8 cellular contexts compared by ENCODE assay signal in the genomic region with DNA sequence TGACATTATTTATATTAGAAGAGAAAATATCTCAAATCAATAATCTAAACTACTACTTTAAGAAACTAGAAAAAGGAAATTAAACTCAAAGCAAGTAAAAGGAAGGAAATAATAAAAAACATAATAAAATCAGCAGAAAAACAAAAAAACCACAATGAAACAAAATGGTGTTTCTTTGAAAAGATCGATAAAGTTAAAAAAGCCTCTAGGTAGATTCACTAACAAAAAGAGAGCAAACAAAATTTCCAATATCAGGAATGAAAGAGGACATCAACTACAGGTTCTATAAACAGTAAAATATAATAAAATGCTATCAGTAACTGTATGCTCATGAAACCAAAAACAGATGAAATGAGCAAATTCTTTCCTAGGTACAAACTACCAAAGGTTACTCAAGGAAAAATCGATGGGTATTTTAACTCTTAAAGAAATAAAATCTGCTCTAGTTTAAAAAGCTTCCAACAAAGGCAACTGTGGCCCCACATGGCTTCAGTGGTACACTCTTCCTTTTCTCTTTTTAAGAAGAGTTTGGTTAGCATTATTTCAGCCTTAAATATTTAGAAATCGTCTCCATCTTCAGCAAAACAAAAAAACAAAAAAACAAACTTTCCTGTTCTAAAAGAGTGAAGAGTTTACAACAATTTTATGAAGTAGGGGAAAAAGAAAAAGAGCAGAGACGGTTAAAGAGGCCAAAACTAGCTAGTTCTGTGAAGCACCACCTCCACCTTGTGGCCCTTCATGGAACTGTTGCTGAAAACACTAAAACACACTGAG.
DNase-seq lines count a peak whose midpoint lies in the region; ATAC-seq lines count a peak whose summit lies in the region.

No MANE protein-coding gene starts in this region.

- H3K4me1 ChIP-seq in mesendoderm (ENCODE audit: control insufficient read depth, low read depth, low read length): no peaks in the 10 kb centered on the region

- H3K4me3 Mint-ChIP-seq in activated CD4-positive, alpha-beta memory T cell treated with anti-CD3 and anti-CD28 coated beads, Interleukin-2, amount 10 ng/mL, durations not matched to agents 7 days and 5 days: no peak overlapping the region

- no peak overlapping the region for H2BK5ac ChIP-seq in mesendoderm (ENCODE audit: low read length)

- H3K36me3 ChIP-seq in mesendoderm (ENCODE audit: control insufficient read depth, insufficient read depth, low read length): no peaks in the 10 kb centered on the region

- H3K27me3 ChIP-seq in mesendoderm (ENCODE audit: insufficient read depth, low read length, poor library complexity): no peaks in the 10 kb centered on the region

- H2AK5ac ChIP-seq in mesendoderm (ENCODE audit: low read length): no peak overlapping the region

- H4K5ac ChIP-seq in mesendoderm (ENCODE audit: low read length): no peak overlapping the region

- DNase-seq in AML-193 (lab: John Stamatoyannopoulos, UW) (peak; percentile 78 to 82), H4 (ENCODE audit: low spot score) (peak; percentile 54), NCI-H774 (lab: John Stamatoyannopoulos, UW) (peak; percentile 37), mesendoderm (peak; percentile 67)
- DNase-seq in activated CD4-positive, alpha-beta memory T cell treated with anti-CD3 and anti-CD28 coated beads, Interleukin-2, amount 10 ng/mL, durations not matched to agents 7 days and 5 days: peak; percentile 76
- DNase-seq in effector CD8-positive, alpha-beta T cell (lab: John Stamatoyannopoulos, UW): peak; percentile 51
- peak; percentile 41 to 55 for DNase-seq in stimulated activated CD8-positive, alpha-beta memory T cell treated with anti-CD3 and anti-CD28 coated beads, Interleukin-7, amount 100 ng/mL, for 1 hour (ENCODE audit: low read depth in 2 of 2)

- no peak overlapping the region for H4K8ac ChIP-seq in mesendoderm (ENCODE audit: low read depth, low read length)

- H3K27me3 Mint-ChIP-seq in activated CD4-positive, alpha-beta memory T cell treated with anti-CD3 and anti-CD28 coated beads, Interleukin-2, amount 10 ng/mL, durations not matched to agents 7 days and 5 days: no peaks in the 10 kb centered on the region

- no peak overlapping the region for H3K4me2 ChIP-seq in mesendoderm (ENCODE audit: low read length)

- peak overlapping the region; percentile 0 for H3K27ac Mint-ChIP-seq in activated CD4-positive, alpha-beta memory T cell treated with anti-CD3 and anti-CD28 coated beads, Interleukin-2, amount 10 ng/mL, durations not matched to agents 7 days and 5 days

- peaks cover 16% of the 10 kb centered on the region for H3K36me3 Mint-ChIP-seq in activated CD4-positive, alpha-beta memory T cell treated with anti-CD3 and anti-CD28 coated beads, Interleukin-2, amount 10 ng/mL, durations not matched to agents 7 days and 5 days (ENCODE audit: low read depth)

- ATAC-seq in GM18502 (IDR thresholded peaks at IDR 0.05; ENCODE audit: poor library complexity, unreplicated experiment): no peak

- CTCF ChIA-PET in activated CD4-positive, alpha-beta memory T cell treated with anti-CD3 and anti-CD28 coated beads, Interleukin-2, amount 10 ng/mL, durations not matched to agents 7 days and 5 days (lab: Charles Lee): interaction anchor here (0.6 to 5.2 kb wide), 18 partner anchors 10 to 687 kb away, joined by 3 to 28 read pairs (median 4); a partner anchor contains a TSS

- POLR2A ChIA-PET in activated CD4-positive, alpha-beta memory T cell treated with anti-CD3 and anti-CD28 coated beads, Interleukin-2, amount 10 ng/mL, durations not matched to agents 7 days and 5 days (lab: Charles Lee): interaction anchor here (1.1 to 8.4 kb wide), 3 partner anchors 294 to 486 kb away, joined by 3 to 60 read pairs (median 7); no protein-coding TSS in a partner anchor

- no peak overlapping the region for H2BK15ac ChIP-seq in mesendoderm (replicated peaks; ENCODE audit: low read depth)

- no peak overlapping the region for H3K4me3 ChIP-seq in mesendoderm (ENCODE audit: low read length)

- no peak overlapping the region for H2BK120ac ChIP-seq in mesendoderm (ENCODE audit: low read depth, low read length)

- no peaks in the 10 kb centered on the region for H3K9me3 Mint-ChIP-seq in activated CD4-positive, alpha-beta memory T cell treated with anti-CD3 and anti-CD28 coated beads, Interleukin-2, amount 10 ng/mL, durations not matched to agents 7 days and 5 days

- no peak overlapping the region for H3K23ac ChIP-seq in mesendoderm (ENCODE audit: low read length)

- no peak overlapping the region for H3K56ac ChIP-seq in mesendoderm (ENCODE audit: low read length)

- H3K4ac ChIP-seq in mesendoderm (ENCODE audit: low read depth, low read length): no peak overlapping the region

- no peak overlapping the region for H3K27ac ChIP-seq in mesendoderm (ENCODE audit: low read depth, low read length)

- peaks cover 33% of the 10 kb centered on the region for H3K4me1 Mint-ChIP-seq in activated CD4-positive, alpha-beta memory T cell treated with anti-CD3 and anti-CD28 coated beads, Interleukin-2, amount 10 ng/mL, durations not matched to agents 7 days and 5 days

- H3K79me2 ChIP-seq in mesendoderm (ENCODE audit: control insufficient read depth, insufficient read depth, low read length): no peaks in the 10 kb centered on the region

- H3K79me1 ChIP-seq in mesendoderm (ENCODE audit: low read length): no peaks in the 10 kb centered on the region

- no CpG with 5 or more reads among the region's 4 CpGs for WGBS in mesendoderm (ENCODE audit: extremely low coverage, insufficient coverage, low lambda C conversion rate)

- no peak overlapping the region for H3K18ac ChIP-seq in mesendoderm (ENCODE audit: low read length)

- H3K9ac ChIP-seq in mesendoderm (ENCODE audit: low read length): no peak overlapping the region
